ENCODE assay signal across 15 cellular contexts in genomic region chr11:63765688-63766241, GRCh38. TPM values are rescaled to one million over a fixed set of nuclear protein-coding genes. Genes with fewer than 3 reads are reported as not detected.
DNase-seq lines count a peak whose midpoint lies in the region; ATAC-seq, FAIRE-seq and TF ChIP-seq lines count a peak whose summit lies in the region.
"Had no signal": no experiment of that assay in that cellular context is flagged by ENCODE, and none has a peak within 500 bp of the region (broad histone marks: within the 10 kb centered on the region; RNA-seq: fewer than 3 reads in every experiment).

No MANE protein-coding gene starts in this region.

- peaks cover 0 to 37% of the 10 kb centered on the region in 2 experiments; a peak in 2 of 4 replicates for H3K79me2 ChIP-seq in H1 (ENCODE audit: control insufficient read depth in 1 of 2, insufficient read depth in 2 of 2, low read length in 2 of 2)

- no peak overlapping the region for H2BK12ac ChIP-seq in H1 (ENCODE audit: low read depth, low read length)

- H2BK120ac ChIP-seq in H1 (replicated peaks; ENCODE audit: low read depth, low read length): no peak overlapping the region

- 84% methylated on average over 16 of the region's 18 CpGs; no CpG with 5 or more reads in 1 of the 2 experiments for WGBS in H1 (ENCODE audit: extremely low coverage in 1 of 2, insufficient coverage in 1 of 2, insufficient read length in 1 of 2, insufficient replicate concordance in 2 of 2, low coverage in 1 of 2, low lambda C conversion rate in 2 of 2, missing lambda C conversion rate in 1 of 2), 2 experiments

- ATAC-seq in Right ventricle myocardium superior (ENCODE audit: poor library complexity): no peak

- H3K4me3 Mint-ChIP-seq in activated naive CD8-positive, alpha-beta T cell treated with anti-CD3 and anti-CD28 coated beads for 36 hours: no peak overlapping the region

- POLR2A ChIA-PET in H1 (lab: Charles Lee; ENCODE audit: partially characterized antibody): interaction anchor here (0.6 to 6.8 kb wide), 20 partner anchors 13 to 207 kb away, joined by 3 to 73 read pairs (median 4); partner anchors contain the start of genes ATL3, MARK2, RCOR2 and SPINDOC

- H3K18ac ChIP-seq in H1 (ENCODE audit: extremely low read depth, low read length): no peak overlapping the region; the same call in 1 of the 2 replicates

- H2AK5ac ChIP-seq in H1 (ENCODE audit: low read depth, low read length): no peak overlapping the region

- no peak overlapping the region for H4K5ac ChIP-seq in H1 (ENCODE audit: insufficient read length, low read depth, low read length)

- H3K14ac ChIP-seq in H1 (ENCODE audit: insufficient read length): no peak overlapping the region

- H3K9me3 Mint-ChIP-seq in activated naive CD8-positive, alpha-beta T cell treated with anti-CD3 and anti-CD28 coated beads for 36 hours: no peaks in the 10 kb centered on the region

- CTCF ChIA-PET in H1 (lab: Charles Lee; ENCODE audit: partially characterized antibody): interaction anchor here (1.0 to 2.7 kb wide), 6 partner anchors 64 to 260 kb away, joined by 3 to 8 read pairs (median 4); partner anchors contain the start of gene ATL3

- peaks cover 9% of the 10 kb centered on the region for H3K79me1 ChIP-seq in H1 (ENCODE audit: low read depth, low read length)

- peak overlapping the region; percentile 12; the same call in 1 of the 2 replicates for H2BK5ac ChIP-seq in H1 (ENCODE audit: low read depth, low read length)

- H3K27ac Mint-ChIP-seq in activated naive CD8-positive, alpha-beta T cell treated with anti-CD3 and anti-CD28 coated beads for 36 hours: no peak overlapping the region

- FAIRE-seq in H1 (lab: Jason Lieb, UNC): no peak
- FAIRE-seq: frontal cortex had no signal

- H3K4me3 ChIP-seq in left ventricle myocardium inferior (no peak overlapping the region), H1 (ENCODE audit: extremely low read depth in 1 of 4, insufficient read depth in 2 of 4, low read depth in 3 of 4, low read length in 4 of 4) (peak overlapping the region in 1 of 4 experiments; percentile 82; a peak in 1 of 8 replicates), muscle layer of colon (ENCODE audit: low read depth in 1 of 2, low read length in 2 of 2) (no peak overlapping the region), vagina (no peak overlapping the region)
- H3K4me3 ChIP-seq: PC-9 had no signal

- H3K9me3 ChIP-seq in left ventricle myocardium inferior (replicated peaks) (no peaks in the 10 kb centered on the region), H1 (ENCODE audit: insufficient read depth in 2 of 2, low read depth in 1 of 2, low read length in 1 of 2) (no peaks in the 10 kb centered on the region), muscle layer of colon (ENCODE audit: low read length) (no peaks in the 10 kb centered on the region), vagina (no peaks in the 10 kb centered on the region)

- peak overlapping the region; percentile 30 to 93; a peak in 3 of 4 replicates for H3K4me2 ChIP-seq in H1 (ENCODE audit: insufficient read depth in 1 of 2, low read depth in 2 of 2, low read length in 2 of 2)

- TF ChIP-seq EP300 in H1 (IDR thresholded peaks at IDR 0.05; ENCODE audit: borderline replicate concordance in 1 of 2, low read depth in 2 of 2, low read length in 2 of 2): no peak

- H3K9ac ChIP-seq in H1 (replicated peaks in 1 of 4; ENCODE audit: extremely low read depth in 1 of 4, low read depth in 3 of 4, low read length in 3 of 4): no peak overlapping the region; a peak in 1 of 7 replicates
- no peak overlapping the region for H3K9ac ChIP-seq in muscle layer of colon (ENCODE audit: low read length)

- H2BK20ac ChIP-seq in H1 (ENCODE audit: low read length): no peak overlapping the region

- no peak overlapping the region for H3K4ac ChIP-seq in H1 (replicated peaks; ENCODE audit: insufficient read length, low read depth, low read length)

- H3K27ac ChIP-seq in left ventricle myocardium inferior (replicated peaks) (peak overlapping the region; percentile 3), H1 (ENCODE audit: low read depth, low read length) (no peak overlapping the region), muscle layer of colon (ENCODE audit: low read depth, low read length) (peak overlapping the region; percentile 32), vagina (peak overlapping the region; percentile 93)
- H3K27ac ChIP-seq: PC-9 had no signal

- TF ChIP-seq POLR2A in H1 (IDR thresholded peaks at IDR 0.05; ENCODE audit: control extremely low read depth in 1 of 2, low read depth in 2 of 2, low read length in 2 of 2) (no peak), vagina (IDR thresholded peaks at IDR 0.05) (no peak)

- peaks cover 17% of the 10 kb centered on the region for H3K4me1 Mint-ChIP-seq in activated naive CD8-positive, alpha-beta T cell treated with anti-CD3 and anti-CD28 coated beads for 36 hours

- peaks cover 13 to 18% of the 10 kb centered on the region in 2 experiments for H4K20me1 ChIP-seq in H1 (replicated peaks in 1 of 2; ENCODE audit: control insufficient read depth in 1 of 2, insufficient read depth in 2 of 2, low read length in 2 of 2)

- H3K36me3 ChIP-seq in left ventricle myocardium inferior (no peaks in the 10 kb centered on the region), H1 (ENCODE audit: control insufficient read depth in 2 of 4, insufficient read depth in 4 of 4, low read length in 3 of 4) (peaks cover 0 to 7% (median 0%) of the 10 kb centered on the region in 4 experiments; a peak in 2 of 8 replicates), muscle layer of colon (ENCODE audit: insufficient read depth, low read length) (no peaks in the 10 kb centered on the region), vagina (no peaks in the 10 kb centered on the region)

- peaks cover 6% of the 10 kb centered on the region for H3K27me3 Mint-ChIP-seq in activated naive CD8-positive, alpha-beta T cell treated with anti-CD3 and anti-CD28 coated beads for 36 hours

- H3K4me1 ChIP-seq in left ventricle myocardium inferior (peaks cover 78% of the 10 kb centered on the region), H1 (replicated peaks in 1 of 4; ENCODE audit: control insufficient read depth in 3 of 4, insufficient read depth in 4 of 4, low read length in 3 of 4) (peaks cover 5 to 39% (median 29%) of the 10 kb centered on the region in 4 experiments), muscle layer of colon (ENCODE audit: insufficient read depth, low read length) (peaks cover 46% of the 10 kb centered on the region), vagina (peaks cover 54% of the 10 kb centered on the region)

- no peak for TF ChIP-seq CTCF in left ventricle myocardium inferior (IDR thresholded peaks at IDR 0.05; ENCODE audit: borderline replicate concordance)
- no peak for TF ChIP-seq CTCF in H1 (IDR thresholded peaks at IDR 0.05; ENCODE audit: control extremely low read depth in 1 of 3, insufficient read depth in 1 of 3, low read depth in 1 of 3, low read length in 3 of 3)
- no peak for TF ChIP-seq CTCF in vagina (IDR thresholded peaks at IDR 0.05)

- DNase-seq in left ventricle myocardium inferior (no peak), Right ventricle myocardium superior (no peak), H1 (ENCODE audit: low read depth in 1 of 2, low spot score in 2 of 2) (no peak), vagina (ENCODE audit: extremely low spot score in 2 of 2) (no peak), NCI-H2171 (lab: John Stamatoyannopoulos, UW) (no peak)
- DNase-seq in activated CD8-positive, alpha-beta memory T cell treated with anti-CD3 and anti-CD28 coated beads, Interleukin-2, amount 50 U/mL, for 4 hours: no peak
- DNase-seq in activated naive CD8-positive, alpha-beta T cell treated with anti-CD3 and anti-CD28 coated beads for 36 hours: no peak
- DNase-seq: activated CD4-positive, CD25-positive, alpha-beta regulatory T cell treated with anti-CD3 and anti-CD28 coated beads, Interleukin-2, amount 50 U/mL, for 72 hours; effector memory CD4-positive, alpha-beta T cell; NCI-H1048; NCI-H2171 treated with DMSO at 0.1 percent for 48 hours; PC-9; SW 1271 had no signal

- no peak overlapping the region for H4K91ac ChIP-seq in H1 (replicated peaks; ENCODE audit: insufficient read length, low read length)

- intact Hi-C loops in left ventricle myocardium inferior (cut with micrococcal nuclease): no loop called here
- intact Hi-C loops in Right ventricle myocardium superior (cut with DNase I): no loop called here
- intact Hi-C loops in vagina (cut with DNase I): loop anchor here (10.0 kb wide), 1 partner anchor 179 kb away; no protein-coding TSS in a partner anchor

- no peak overlapping the region for H3K56ac ChIP-seq in H1 (replicated peaks; ENCODE audit: insufficient read length, low read depth, low read length)

- H2AFZ ChIP-seq in H1 (ENCODE audit: low read length): no peak overlapping the region
- H2AFZ ChIP-seq: PC-9 had no signal

- H2BK15ac ChIP-seq in H1 (ENCODE audit: low read length): no peak overlapping the region

- no peak for TF ChIP-seq RAD21 in H1 (IDR thresholded peaks at IDR 0.05 in 1 of 2, conservative IDR thresholded peaks at IDR 0.05 in 1 of 2; ENCODE audit: low read depth in 2 of 2, low read length in 2 of 2)

- H3K23me2 ChIP-seq in H1 (ENCODE audit: low read depth, low read length): peaks cover 15% of the 10 kb centered on the region

- H3K36me3 Mint-ChIP-seq in activated naive CD8-positive, alpha-beta T cell treated with anti-CD3 and anti-CD28 coated beads for 36 hours: no peaks in the 10 kb centered on the region

- H4K8ac ChIP-seq in H1 (ENCODE audit: extremely low read depth, insufficient read depth, low read length): no peak overlapping the region

- H3K23ac ChIP-seq in H1 (ENCODE audit: insufficient read length): no peak overlapping the region

- H3K27me3 ChIP-seq in left ventricle myocardium inferior (ENCODE audit: low read depth) (no peaks in the 10 kb centered on the region), H1 (replicated peaks in 1 of 4; ENCODE audit: control insufficient read depth in 3 of 4, extremely low read depth in 1 of 4, insufficient read depth in 3 of 4, low read length in 3 of 4) (peaks cover 0 to 14% (median 11%) of the 10 kb centered on the region in 4 experiments; a peak in 6 of 7 replicates), muscle layer of colon (ENCODE audit: control insufficient read depth in 1 of 2, insufficient read depth in 2 of 2, low read length in 2 of 2) (no peaks in the 10 kb centered on the region), vagina (no peaks in the 10 kb centered on the region)

RNA-seq across cellular contexts. Expression of gene ZFTA, which starts 2.8 kb away (rescaled TPM):
- total RNA-seq in left ventricle myocardium inferior: 11.5 TPM
- 12.5 TPM for total RNA-seq in Right ventricle myocardium superior
- total RNA-seq in H1 (2021; fragmentation: NEBNext Ultra II Directional; extraction: Animal tissue kit (Norgen Biotek cat#: 25700)): 33.8 and 34.0 TPM in 2 replicates
- 9.5 and 15.4 TPM in 2 replicates for polyA plus RNA-seq in H1 (2011; rRNA removed)
- polyA plus RNA-seq in H1 (2011; cell fraction: cytosol; rRNA removed): 14.8 TPM
- 45.1 TPM for polyA plus RNA-seq in H1 (2011; cell fraction: nucleus; rRNA removed)
- 17.3 to 20.0 TPM (median 18.4 TPM) in 4 replicates for polyA plus RNA-seq in H1 (2012, experiment 1 of 2)
- 16.2 TPM for polyA plus RNA-seq in H1 (2012, experiment 2 of 2)
- polyA plus RNA-seq in H1 (2013, experiment 1 of 2): 18.1 TPM
- polyA plus RNA-seq in H1 (2013, experiment 2 of 2): 18.9 TPM
- polyA minus RNA-seq in H1 (2011; rRNA and poly(A)+ RNA removed): 7.3 and 9.4 TPM in 2 replicates
- polyA minus RNA-seq in H1 (2011; cell fraction: cytosol; rRNA and poly(A)+ RNA removed): 18.9 TPM
- 50.1 TPM for polyA minus RNA-seq in H1 (2011; cell fraction: nucleus; rRNA and poly(A)+ RNA removed)
- 13.0 TPM for total RNA-seq in vagina
- 1 to 10 TPM; 4.7 to 6.2 TPM for total RNA-seq in activated naive CD8-positive, alpha-beta T cell treated with anti-CD3 and anti-CD28 coated beads for 36 hours

RNA-seq across cellular contexts. Expression of gene SPINDOC, which starts 47.5 kb away (rescaled TPM):
- total RNA-seq in left ventricle myocardium inferior: 14.0 TPM
- total RNA-seq in Right ventricle myocardium superior: 11.3 TPM
- total RNA-seq in H1 (2021; fragmentation: NEBNext Ultra II Directional; extraction: Animal tissue kit (Norgen Biotek cat#: 25700)): 99.7 and 104 TPM in 2 replicates
- polyA plus RNA-seq in H1 (2011; rRNA removed): 78.7 and 112 TPM in 2 replicates
- 111 TPM for polyA plus RNA-seq in H1 (2011; cell fraction: cytosol; rRNA removed)
- 95.2 TPM for polyA plus RNA-seq in H1 (2011; cell fraction: nucleus; rRNA removed)
- 78.1 to 103 TPM (median 96.8 TPM) in 4 replicates for polyA plus RNA-seq in H1 (2012, experiment 1 of 2)
- polyA plus RNA-seq in H1 (2012, experiment 2 of 2): 96.2 TPM
- 70.5 TPM for polyA plus RNA-seq in H1 (2013, experiment 1 of 2)
- 71.0 TPM for polyA plus RNA-seq in H1 (2013, experiment 2 of 2)
- 17.8 and 20.3 TPM in 2 replicates for polyA minus RNA-seq in H1 (2011; rRNA and poly(A)+ RNA removed)
- 41.1 TPM for polyA minus RNA-seq in H1 (2011; cell fraction: cytosol; rRNA and poly(A)+ RNA removed)
- 32.2 TPM for polyA minus RNA-seq in H1 (2011; cell fraction: nucleus; rRNA and poly(A)+ RNA removed)
- total RNA-seq in vagina: 6.6 TPM
- total RNA-seq in activated naive CD8-positive, alpha-beta T cell treated with anti-CD3 and anti-CD28 coated beads for 36 hours: 10 to 100 TPM; 29.3 to 29.5 TPM
